ENCODE assay signal across 23 cellular contexts in genomic region chr10:125397608-125398007, GRCh38.
DNase-seq lines count a peak whose midpoint lies in the region; ATAC-seq, FAIRE-seq and TF ChIP-seq lines count a peak whose summit lies in the region.
"Had no signal": no experiment of that assay in that cellular context is flagged by ENCODE, and none has a peak within 500 bp of the region (broad histone marks: within the 10 kb centered on the region; RNA-seq: fewer than 3 reads in every experiment).

No MANE protein-coding gene starts in this region.

- intact Hi-C loops in HepG2 (cut with micrococcal nuclease; ENCODE audit: unreplicated experiment), result no loop called here
- intact Hi-C loops in right lobe of liver (cut with DNase I), result no loop called here
- intact Hi-C loops in mucosa of descending colon (cut with DNase I, micrococcal nuclease), result no loop called here

- DNase-seq in HepG2 (ENCODE audit: low spot score) (no peak), right lobe of liver (no peak), adipocyte (ENCODE audit: low read depth) (no peak), RKO (ENCODE audit: low spot score) (no peak), activated T-cell treated with anti-CD3 and anti-CD28 coated beads for 4 hours (no peak), mucosa of descending colon (no peak)
- DNase-seq: ACHN; AML-193; BE2C; CD4-positive, alpha-beta T cell; CD8-positive, alpha-beta memory T cell; DMS53; DMS79 treated with DMSO at 0.1 percent for 48 hours; H7; HCEC 1CT had no signal

- H3K27me3 Mint-ChIP-seq in nephron (ENCODE audit: low read depth), result peaks cover 8% of the 10 kb centered on the region
- H3K27me3 Mint-ChIP-seq: CD4-positive, alpha-beta T cell had no signal

- POLR2A ChIA-PET in HepG2 (lab: Yijun Ruan, JAX), result no interaction called here

- no peaks in the 10 kb centered on the region for H3K36me3 Mint-ChIP-seq in nephron (ENCODE audit: low read depth)
- H3K36me3 Mint-ChIP-seq: CD14-positive monocyte; CD8-positive, alpha-beta memory T cell had no signal

- H3K9me3 Mint-ChIP-seq in nephron, result peaks cover 6% of the 10 kb centered on the region

- no peak for TF ChIP-seq RAD21 in HepG2 (CRISPR knock-in tag; IDR thresholded peaks at IDR 0.05)

- TF ChIP-seq CTCF in HepG2 (CRISPR knock-in tag; IDR thresholded peaks at IDR 0.05) (no peak), right lobe of liver (IDR thresholded peaks at IDR 0.05) (no peak), nephron (IDR thresholded peaks at IDR 0.05; ENCODE audit: unreplicated experiment in 3 of 3) (no peak), mucosa of descending colon (IDR thresholded peaks at IDR 0.05) (no peak)

- peak overlapping the region in 2 of 3 experiments; percentile 22 to 27 for H3K27ac Mint-ChIP-seq in nephron
- H3K27ac Mint-ChIP-seq: CD14-positive monocyte; CD4-positive, alpha-beta T cell; CD8-positive, alpha-beta memory T cell had no signal

- no TSS peak for BruUV-seq in HepG2 (replicated peaks; lab: Mats Ljungman, UMichigan)

- no peaks in the 10 kb centered on the region for H3K36me3 ChIP-seq in HepG2 (replicated peaks in 1 of 2; ENCODE audit: control insufficient read depth in 1 of 2, insufficient read depth in 2 of 2, low read length in 2 of 2)
- H3K36me3 ChIP-seq in right lobe of liver, result no peaks in the 10 kb centered on the region
- H3K36me3 ChIP-seq in adipocyte (ENCODE audit: control insufficient read depth, insufficient read depth, low read length, severe bottlenecking), result no peaks in the 10 kb centered on the region
- H3K36me3 ChIP-seq in mucosa of descending colon (ENCODE audit: low read depth), result no peaks in the 10 kb centered on the region
- H3K36me3 ChIP-seq: BE2C; BLaER1 treated with 17β-estradiol and CSF1 and Interleukin-3, amounts not matched to agents 10 nM and 100 nM had no signal

- TF ChIP-seq POLR2A in HepG2 (IDR thresholded peaks at IDR 0.05; ENCODE audit: insufficient read depth in 1 of 2, low read depth in 2 of 2, low read length in 2 of 2) (no peak), right lobe of liver (IDR thresholded peaks at IDR 0.05) (no peak)

- TF ChIP-seq EP300 in HepG2 (IDR thresholded peaks at IDR 0.05; ENCODE audit: low read depth in 2 of 2, low read length in 2 of 2) (no peak), HepG2 (CRISPR knock-in tag; IDR thresholded peaks at IDR 0.05; ENCODE audit: borderline replicate concordance) (no peak)

- no peaks in the 10 kb centered on the region for H3K79me2 ChIP-seq in HepG2 (ENCODE audit: insufficient read depth, low read length)

- H3K27ac ChIP-seq in HepG2 (ENCODE audit: extremely low read length, insufficient read depth, low read length) (no peak overlapping the region), right lobe of liver (no peak overlapping the region)
- H3K27ac ChIP-seq: 22Rv1; BLaER1 treated with 17β-estradiol and CSF1 and Interleukin-3, amounts not matched to agents 10 nM and 100 nM had no signal

- no peaks in the 10 kb centered on the region for H4K20me1 ChIP-seq in HepG2 (ENCODE audit: insufficient read depth, low read length)
- H4K20me1 ChIP-seq: BLaER1 treated with 17β-estradiol and CSF1 and Interleukin-3, amounts not matched to agents 10 nM and 100 nM had no signal

- H3K4me1 ChIP-seq in HepG2 (ENCODE audit: insufficient read depth, low read length) (no peaks in the 10 kb centered on the region), right lobe of liver (no peaks in the 10 kb centered on the region), adipocyte (ENCODE audit: control insufficient read depth, insufficient read depth, low read length) (peaks cover 31% of the 10 kb centered on the region), mucosa of descending colon (ENCODE audit: low read depth) (no peaks in the 10 kb centered on the region)
- H3K4me1 ChIP-seq: BE2C; BLaER1 treated with 17β-estradiol and CSF1 and Interleukin-3, amounts not matched to agents 10 nM and 100 nM had no signal

- CTCF ChIA-PET in HepG2 (lab: Yijun Ruan, JAX; ENCODE audit: low intra/inter-chr PET ratio, low total read pairs), result no interaction called here

- H3K4me3 ChIP-seq in HepG2 (replicated peaks in 1 of 3; ENCODE audit: insufficient read depth in 1 of 3, low read depth in 2 of 3, low read length in 3 of 3) (no peak overlapping the region), right lobe of liver (no peak overlapping the region), adipocyte (ENCODE audit: low read length) (peak overlapping the region; percentile 54), mucosa of descending colon (no peak overlapping the region)
- H3K4me3 ChIP-seq: BLaER1 treated with 17β-estradiol and CSF1 and Interleukin-3, amounts not matched to agents 10 nM and 100 nM had no signal

- in situ Hi-C loops in HepG2 (cut with HindIII; ENCODE audit: extremely low pct_ligation_motif_present, low pct_unique_long_range_greater_than_20kb), result no loop called here

- no peak for FAIRE-seq in HepG2 (lab: Jason Lieb, UNC)
- FAIRE-seq: A204.1, G401.6, GM12892, H1 had no signal

- H3K4me3 Mint-ChIP-seq in nephron, result no peak overlapping the region
- H3K4me3 Mint-ChIP-seq: CD14-positive monocyte; CD4-positive, alpha-beta T cell; CD8-positive, alpha-beta memory T cell had no signal

- H3K4me1 Mint-ChIP-seq in nephron, result peaks cover 34% of the 10 kb centered on the region
- H3K4me1 Mint-ChIP-seq: CD14-positive monocyte; CD8-positive, alpha-beta memory T cell had no signal

- H3K4me2 ChIP-seq in HepG2 (ENCODE audit: low read depth, low read length), result no peak overlapping the region
- H3K4me2 ChIP-seq: BLaER1 treated with 17β-estradiol and CSF1 and Interleukin-3, amounts not matched to agents 10 nM and 100 nM had no signal

- ATAC-seq in HepG2, result no peak
- no peak for ATAC-seq in right lobe of liver
- no peak for ATAC-seq in mucosa of descending colon

- WGBS in HepG2 (ENCODE audit: low lambda C conversion rate), result under 1% methylated on average over 4 of the region's 4 CpGs
- WGBS in right lobe of liver (ENCODE audit: insufficient coverage, low coverage, low lambda C conversion rate, missing lambda C conversion rate), result 35% methylated on average over 4 of the region's 4 CpGs

- H3K27me3 ChIP-seq in HepG2 (ENCODE audit: control insufficient read depth in 1 of 2, insufficient read depth in 2 of 2, low read length in 2 of 2), result no peaks in the 10 kb centered on the region; a peak in 1 of 5 replicates
- no peaks in the 10 kb centered on the region for H3K27me3 ChIP-seq in right lobe of liver
- no peaks in the 10 kb centered on the region for H3K27me3 ChIP-seq in adipocyte (replicated peaks; ENCODE audit: control insufficient read depth, insufficient read depth, low read length)
- H3K27me3 ChIP-seq: BE2C; BLaER1 treated with 17β-estradiol and CSF1 and Interleukin-3, amounts not matched to agents 10 nM and 100 nM had no signal

- H3K9ac ChIP-seq in HepG2 (ENCODE audit: insufficient read depth, low read depth, low read length) (no peak overlapping the region), adipocyte (ENCODE audit: low read length) (peak overlapping the region; percentile 63)
- H3K9ac ChIP-seq: BLaER1 treated with 17β-estradiol and CSF1 and Interleukin-3, amounts not matched to agents 10 nM and 100 nM had no signal

- no peak overlapping the region for H2AFZ ChIP-seq in HepG2 (ENCODE audit: low read length)

- H3K9me3 ChIP-seq in HepG2 (ENCODE audit: low read length) (no peaks in the 10 kb centered on the region), right lobe of liver (no peaks in the 10 kb centered on the region), adipocyte (ENCODE audit: control insufficient read depth, low read length) (no peaks in the 10 kb centered on the region), mucosa of descending colon (no peaks in the 10 kb centered on the region)
- H3K9me3 ChIP-seq: BE2C had no signal

TF ChIP-seq in HepG2, 621 proteins besides CTCF, POLR2A, EP300 and RAD21 (continues in another document):
- TF ChIP-seq, protein P1, sequence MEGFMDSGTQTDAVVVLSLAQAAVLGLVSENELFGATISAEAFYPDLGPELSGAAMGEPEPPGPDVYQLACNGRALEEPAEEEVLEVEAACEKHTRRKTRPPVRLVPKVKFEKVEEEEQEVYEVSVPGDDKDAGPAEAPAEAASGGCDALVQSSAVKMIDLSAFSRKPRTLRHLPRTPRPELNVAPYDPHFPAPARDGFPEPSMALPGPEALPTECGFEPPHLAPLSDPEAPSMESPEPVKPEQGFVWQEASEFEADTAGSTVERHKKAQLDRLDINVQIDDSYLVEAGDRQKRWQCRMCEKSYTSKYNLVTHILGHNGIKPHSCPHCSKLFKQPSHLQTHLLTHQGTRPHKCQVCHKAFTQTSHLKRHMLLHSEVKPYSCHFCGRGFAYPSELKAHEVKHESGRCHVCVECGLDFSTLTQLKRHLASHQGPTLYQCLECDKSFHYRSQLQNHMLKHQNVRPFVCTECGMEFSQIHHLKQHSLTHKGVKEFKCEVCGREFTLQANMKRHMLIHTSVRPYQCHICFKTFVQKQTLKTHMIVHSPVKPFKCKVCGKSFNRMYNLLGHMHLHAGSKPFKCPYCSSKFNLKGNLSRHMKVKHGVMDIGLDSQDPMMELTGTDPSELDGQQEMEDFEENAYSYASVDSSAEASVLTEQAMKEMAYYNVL (CRISPR knock-in tag; IDR thresholded peaks at IDR 0.05; ENCODE audit: borderline replicate concordance), result no peak
- TF ChIP-seq HNF4G (IDR thresholded peaks at IDR 0.05; ENCODE audit: borderline replicate concordance, low read depth, low read length) (no peak), HNF4G (CRISPR knock-in tag; IDR thresholded peaks at IDR 0.05; ENCODE audit: borderline replicate concordance, low read depth) (no peak), CBX1 (IDR thresholded peaks at IDR 0.05; ENCODE audit: low read depth) (no peak), MAFF (IDR thresholded peaks at IDR 0.05; ENCODE audit: low read depth, low read length) (peak; percentile 48; the same call in 1 of the 2 replicates), RARA (CRISPR knock-in tag; IDR thresholded peaks at IDR 0.05) (no peak), MBNL3 (CRISPR knock-in tag; conservative IDR thresholded peaks at IDR 0.05) (no peak), AGO1 (IDR thresholded peaks at IDR 0.05; ENCODE audit: low read depth, low read length, poor library complexity, severe bottlenecking) (no peak)
